ENCODE assay signal across 31 cellular contexts in genomic region chr2:158131483-158131912, GRCh38. TPM values are rescaled to one million over a fixed set of nuclear protein-coding genes. Genes with fewer than 3 reads are reported as not detected.
DNase-seq lines count a peak whose midpoint lies in the region; ATAC-seq and TF ChIP-seq lines count a peak whose summit lies in the region.
"Had no signal": no experiment of that assay in that cellular context is flagged by ENCODE, and none has a peak within 500 bp of the region (broad histone marks: within the 10 kb centered on the region; RNA-seq: fewer than 3 reads in every experiment).

No MANE protein-coding gene starts in this region.

- CTCF ChIA-PET in Calu3 (lab: Charles Lee): interaction anchor here (1.2 to 3.4 kb wide), 5 partner anchors 11 to 593 kb away, joined by 3 to 14 read pairs (median 4); no protein-coding TSS in a partner anchor

- H3K36me3 Mint-ChIP-seq in Calu3 (ENCODE audit: insufficient read depth, unreplicated experiment) (peaks cover 15% of the 10 kb centered on the region), nephron (ENCODE audit: low read depth) (peaks cover 7% of the 10 kb centered on the region)
- no peaks in the 10 kb centered on the region for H3K36me3 Mint-ChIP-seq in effector memory CD8-positive, alpha-beta T cell (ENCODE audit: insufficient read depth)
- H3K36me3 Mint-ChIP-seq: activated CD8-positive, alpha-beta memory T cell treated with anti-CD3 and anti-CD28 coated beads, Interleukin-2, amount 10 ng/mL, durations not matched to agents 7 days and 5 days; memory B cell; naive B cell had no signal

- peaks cover 5% of the 10 kb centered on the region for H3K9me3 Mint-ChIP-seq in Calu3 (ENCODE audit: low read depth, unreplicated experiment)
- no peaks in the 10 kb centered on the region for H3K9me3 Mint-ChIP-seq in nephron
- H3K9me3 Mint-ChIP-seq in effector memory CD8-positive, alpha-beta T cell: peaks cover 0 to 2% of the 10 kb centered on the region in 2 donors
- H3K9me3 Mint-ChIP-seq: activated T-cell treated with anti-CD3 and anti-CD28 coated beads, Interleukin-2, amount 50 U/mL, for 72 hours; memory B cell had no signal

- DNase-seq in Calu3 (no peak), NCI-H82 (lab: John Stamatoyannopoulos, UW) (peak; percentile 91), kidney glomerular epithelial cell (lab: John Stamatoyannopoulos, UW) (peak; percentile 39), hepatic stellate cell (ENCODE audit: low spot score) (no peak)
- DNase-seq in effector memory CD8-positive, alpha-beta T cell: no peak
- DNase-seq: activated CD4-positive, alpha-beta T cell treated with anti-CD3 and anti-CD28 coated beads, Interleukin-2, amount 50 U/mL, for 1 hour; activated CD8-positive, alpha-beta memory T cell treated with anti-CD3 and anti-CD28 coated beads, Interleukin-2, amount 10 ng/mL, durations not matched to agents 7 days and 5 days; activated naive CD4-positive, alpha-beta T cell; activated T-cell treated with anti-CD3 and anti-CD28 coated beads, Interleukin-2, amount 50 U/mL, for 72 hours; adrenal gland; effector CD8-positive, alpha-beta T cell; erythroblast; glutamatergic neuron; naive B cell; NCI-H1105; NCI-H1930; SJCRH30; stimulated activated CD8-positive, alpha-beta memory T cell treated with anti-CD3 and anti-CD28 coated beads, Interleukin-4, amount 100 ng/mL, for 48 hours; T1000 had no signal

- TF ChIP-seq CTCF in Calu3 (IDR thresholded peaks at IDR 0.05; ENCODE audit: unreplicated experiment) (no peak), nephron (IDR thresholded peaks at IDR 0.05; ENCODE audit: unreplicated experiment in 3 of 3) (no peak)

- ATAC-seq in GM18519 (IDR thresholded peaks at IDR 0.05; ENCODE audit: low FRiP score, unreplicated experiment): no peak
- ATAC-seq in effector memory CD8-positive, alpha-beta T cell (replicated peaks): no peak
- no peak for ATAC-seq in HG03025 (IDR thresholded peaks at IDR 0.05; ENCODE audit: low FRiP score, unreplicated experiment)
- ATAC-seq: activated CD8-positive, alpha-beta memory T cell treated with anti-CD3 and anti-CD28 coated beads, Interleukin-2, amount 10 ng/mL, durations not matched to agents 7 days and 5 days; activated T-cell treated with anti-CD3 and anti-CD28 coated beads, Interleukin-2, amount 50 U/mL, for 72 hours; GM12878; K562 had no signal

- H3K4me3 Mint-ChIP-seq in Calu3 (ENCODE audit: low read depth, unreplicated experiment) (peak overlapping the region; percentile 38), nephron (peak overlapping the region in 1 of 3 experiments; percentile 11)
- H3K4me3 Mint-ChIP-seq in effector memory CD8-positive, alpha-beta T cell: no peak overlapping the region
- H3K4me3 Mint-ChIP-seq: activated CD8-positive, alpha-beta memory T cell treated with anti-CD3 and anti-CD28 coated beads, Interleukin-2, amount 10 ng/mL, durations not matched to agents 7 days and 5 days; activated T-cell treated with anti-CD3 and anti-CD28 coated beads, Interleukin-2, amount 50 U/mL, for 72 hours; memory B cell; naive B cell had no signal

- peak overlapping the region; percentile 93 for H3K27ac Mint-ChIP-seq in Calu3 (ENCODE audit: unreplicated experiment)
- peak overlapping the region; percentile 94 to 98 (median 95) for H3K27ac Mint-ChIP-seq in nephron
- H3K27ac Mint-ChIP-seq in effector memory CD8-positive, alpha-beta T cell: no peak overlapping the region
- H3K27ac Mint-ChIP-seq: activated CD8-positive, alpha-beta memory T cell treated with anti-CD3 and anti-CD28 coated beads, Interleukin-2, amount 10 ng/mL, durations not matched to agents 7 days and 5 days; activated T-cell treated with anti-CD3 and anti-CD28 coated beads, Interleukin-2, amount 50 U/mL, for 72 hours; memory B cell; naive B cell had no signal

- H3K27me3 Mint-ChIP-seq in Calu3 (ENCODE audit: unreplicated experiment): no peaks in the 10 kb centered on the region
- no peaks in the 10 kb centered on the region for H3K27me3 Mint-ChIP-seq in nephron (ENCODE audit: low read depth)
- H3K27me3 Mint-ChIP-seq in effector memory CD8-positive, alpha-beta T cell: peaks cover 12 to 22% of the 10 kb centered on the region in 2 donors

- BruUV-seq in Calu3 (replicated peaks; lab: Mats Ljungman, UMichigan): no TSS peak

- intact Hi-C loops in Calu3 (cut with micrococcal nuclease; ENCODE audit: unreplicated experiment): loop anchor here (5.0 kb wide), 1 partner anchor 326 kb away; the partner anchor contains the start of genes CCDC148 and PKP4

- peaks cover 74% of the 10 kb centered on the region for H3K4me1 Mint-ChIP-seq in Calu3 (ENCODE audit: low read depth, unreplicated experiment)
- peaks cover 18% of the 10 kb centered on the region for H3K4me1 Mint-ChIP-seq in nephron
- no peaks in the 10 kb centered on the region for H3K4me1 Mint-ChIP-seq in effector memory CD8-positive, alpha-beta T cell (ENCODE audit: low read depth in 2 of 2)
- H3K4me1 Mint-ChIP-seq: activated CD8-positive, alpha-beta memory T cell treated with anti-CD3 and anti-CD28 coated beads, Interleukin-2, amount 10 ng/mL, durations not matched to agents 7 days and 5 days; memory B cell; naive B cell had no signal

RNA-seq across cellular contexts. Expression of gene UPP2, which starts 29.8 kb away (rescaled TPM):
- total RNA-seq in Calu3 (2022): not detected in 2 replicates
- total RNA-seq: activated CD8-positive, alpha-beta memory T cell treated with anti-CD3 and anti-CD28 coated beads, Interleukin-2, amount 10 ng/mL, durations not matched to agents 7 days and 5 days; activated T-cell treated with anti-CD3 and anti-CD28 coated beads, Interleukin-2, amount 50 U/mL, for 72 hours; chondrocyte; Daoy; GM12878; K562; MCF 10A; omental fat pad; RPMI7951; SJCRH30; tibial nerve had no signal

Comparison
In these comparisons a context has a peak if more than half of its experiments do, and no peak if none do; other contexts are left out.
1. DNase-seq: peak in NCI-H82 (single experiment) and kidney glomerular epithelial cell (single experiment); none in Calu3 (single experiment), effector memory CD8-positive, alpha-beta T cell (0 of 3) and hepatic stellate cell (single experiment).
2. H3K27ac Mint-ChIP-seq: peak in Calu3 (single experiment) and nephron (3 of 3); none in effector memory CD8-positive, alpha-beta T cell (0 of 2).